In the genomic region with DNA sequence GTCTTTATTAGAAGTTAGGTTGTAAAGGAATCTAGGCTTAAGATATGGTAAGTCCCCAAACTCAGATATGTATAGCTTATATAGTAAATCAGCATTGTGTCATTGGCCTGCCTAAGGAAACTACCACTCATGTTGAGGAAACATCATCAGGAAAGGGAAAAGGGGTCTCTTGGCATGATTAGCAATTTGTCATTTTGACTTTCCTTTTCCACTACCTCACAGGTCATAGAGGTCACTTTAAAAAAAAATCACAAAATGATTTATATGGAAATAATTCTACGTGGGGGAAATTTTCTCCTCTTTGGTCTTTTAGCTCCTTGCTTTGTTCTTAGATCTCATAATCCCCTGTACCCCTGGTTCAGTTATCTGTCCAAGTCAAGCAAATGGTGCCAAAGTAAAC, we compare ENCODE assay signal across 3 cellular contexts.
A peak's percentile ranks its signal among the peaks of the same experiment; 100 is the strongest.
TF ChIP-seq lines count a peak whose summit lies in the region.

No MANE protein-coding gene starts in this region.

TF ChIP-seq in liver, 16 proteins besides CTCF, POLR2A, EP300 and RAD21:
- TF ChIP-seq NR2F2 (IDR thresholded peaks at IDR 0.05) (peak; percentile 58), HNF4G (IDR thresholded peaks at IDR 0.05) (no peak), EGR1 (IDR thresholded peaks at IDR 0.05; ENCODE audit: low read depth in 2 of 2) (no peak)

TF ChIP-seq in HepG2, 621 proteins besides CTCF, POLR2A, EP300 and RAD21:
- no peak for TF ChIP-seq RORA (CRISPR knock-in tag; IDR thresholded peaks at IDR 0.05)
- TF ChIP-seq, protein P1, sequence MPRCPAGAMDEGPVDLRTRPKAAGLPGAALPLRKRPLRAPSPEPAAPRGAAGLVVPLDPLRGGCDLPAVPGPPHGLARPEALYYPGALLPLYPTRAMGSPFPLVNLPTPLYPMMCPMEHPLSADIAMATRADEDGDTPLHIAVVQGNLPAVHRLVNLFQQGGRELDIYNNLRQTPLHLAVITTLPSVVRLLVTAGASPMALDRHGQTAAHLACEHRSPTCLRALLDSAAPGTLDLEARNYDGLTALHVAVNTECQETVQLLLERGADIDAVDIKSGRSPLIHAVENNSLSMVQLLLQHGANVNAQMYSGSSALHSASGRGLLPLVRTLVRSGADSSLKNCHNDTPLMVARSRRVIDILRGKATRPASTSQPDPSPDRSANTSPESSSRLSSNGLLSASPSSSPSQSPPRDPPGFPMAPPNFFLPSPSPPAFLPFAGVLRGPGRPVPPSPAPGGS (CRISPR knock-in tag; IDR thresholded peaks at IDR 0.05): no peak
- TF ChIP-seq GZF1 (CRISPR knock-in tag; IDR thresholded peaks at IDR 0.05): no peak
- TF ChIP-seq, protein P2, sequence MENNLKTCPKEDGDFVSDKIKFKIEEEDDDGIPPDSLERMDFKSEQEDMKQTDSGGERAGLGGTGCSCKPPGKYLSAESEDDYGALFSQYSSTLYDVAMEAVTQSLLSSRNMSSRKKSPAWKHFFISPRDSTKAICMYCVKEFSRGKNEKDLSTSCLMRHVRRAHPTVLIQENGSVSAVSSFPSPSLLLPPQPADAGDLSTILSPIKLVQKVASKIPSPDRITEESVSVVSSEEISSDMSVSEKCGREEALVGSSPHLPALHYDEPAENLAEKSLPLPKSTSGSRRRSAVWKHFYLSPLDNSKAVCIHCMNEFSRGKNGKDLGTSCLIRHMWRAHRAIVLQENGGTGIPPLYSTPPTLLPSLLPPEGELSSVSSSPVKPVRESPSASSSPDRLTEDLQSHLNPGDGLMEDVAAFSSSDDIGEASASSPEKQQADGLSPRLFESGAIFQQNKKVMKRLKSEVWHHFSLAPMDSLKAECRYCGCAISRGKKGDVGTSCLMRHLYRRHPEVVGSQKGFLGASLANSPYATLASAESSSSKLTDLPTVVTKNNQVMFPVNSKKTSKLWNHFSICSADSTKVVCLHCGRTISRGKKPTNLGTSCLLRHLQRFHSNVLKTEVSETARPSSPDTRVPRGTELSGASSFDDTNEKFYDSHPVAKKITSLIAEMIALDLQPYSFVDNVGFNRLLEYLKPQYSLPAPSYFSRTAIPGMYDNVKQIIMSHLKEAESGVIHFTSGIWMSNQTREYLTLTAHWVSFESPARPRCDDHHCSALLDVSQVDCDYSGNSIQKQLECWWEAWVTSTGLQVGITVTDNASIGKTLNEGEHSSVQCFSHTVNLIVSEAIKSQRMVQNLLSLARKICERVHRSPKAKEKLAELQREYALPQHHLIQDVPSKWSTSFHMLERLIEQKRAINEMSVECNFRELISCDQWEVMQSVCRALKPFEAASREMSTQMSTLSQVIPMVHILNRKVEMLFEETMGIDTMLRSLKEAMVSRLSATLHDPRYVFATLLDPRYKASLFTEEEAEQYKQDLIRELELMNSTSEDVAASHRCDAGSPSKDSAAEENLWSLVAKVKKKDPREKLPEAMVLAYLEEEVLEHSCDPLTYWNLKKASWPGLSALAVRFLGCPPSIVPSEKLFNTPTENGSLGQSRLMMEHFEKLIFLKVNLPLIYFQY (CRISPR knock-in tag; IDR thresholded peaks at IDR 0.05; ENCODE audit: borderline replicate concordance): no peak
- no peak for TF ChIP-seq CCDC6 (CRISPR knock-in tag; IDR thresholded peaks at IDR 0.05)
- TF ChIP-seq, protein P3, sequence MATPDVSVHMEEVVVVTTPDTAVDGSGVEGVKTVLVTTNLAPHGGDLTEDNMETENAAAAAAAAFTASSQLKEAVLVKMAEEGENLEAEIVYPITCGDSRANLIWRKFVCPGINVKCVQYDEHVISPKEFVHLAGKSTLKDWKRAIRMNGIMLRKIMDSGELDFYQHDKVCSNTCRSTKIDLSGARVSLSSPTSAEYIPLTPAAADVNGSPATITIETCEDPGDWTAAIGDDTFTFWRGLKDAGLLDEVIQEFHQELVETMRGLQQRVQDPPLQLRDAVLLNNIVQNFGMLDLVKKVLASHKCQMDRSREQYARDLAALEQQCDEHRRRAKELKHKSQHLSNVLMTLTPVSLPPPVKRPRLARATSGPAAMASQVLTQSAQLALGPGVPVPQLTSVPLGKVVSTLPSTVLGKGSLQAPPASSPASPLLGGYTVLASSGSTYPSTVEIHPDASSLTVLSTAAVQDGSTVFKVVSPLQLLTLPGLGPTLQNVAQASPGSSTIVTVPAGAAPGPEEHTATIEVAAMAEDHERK (CRISPR knock-in tag; IDR thresholded peaks at IDR 0.05; ENCODE audit: low read depth): no peak

TF ChIP-seq in endothelial cell of umbilical vein, 7 proteins besides CTCF, POLR2A, EP300 and RAD21:
- TF ChIP-seq MYC (IDR thresholded peaks at IDR 0.05; ENCODE audit: low read depth, low read length): no peak
- peak; percentile 91 for TF ChIP-seq JUN (IDR thresholded peaks at IDR 0.05; ENCODE audit: borderline replicate concordance, insufficient read depth, insufficient read length, low read depth)
- peak; percentile 59 for TF ChIP-seq GATA2 (IDR thresholded peaks at IDR 0.05; ENCODE audit: insufficient read depth, insufficient read length, low read depth, low read length)
- peak; percentile 79 for TF ChIP-seq FOS (IDR thresholded peaks at IDR 0.05; ENCODE audit: borderline replicate concordance, insufficient read depth, low read length)
- TF ChIP-seq EZH2 (IDR thresholded peaks at IDR 0.05; ENCODE audit: borderline replicate concordance, low read depth, low read length, severe bottlenecking): no peak
- TF ChIP-seq POLR2AphosphoS5 (IDR thresholded peaks at IDR 0.05; ENCODE audit: insufficient read depth, low read depth, low read length): peak; percentile 59
